ENCODE assay signal across 8 cellular contexts in the genomic region with DNA sequence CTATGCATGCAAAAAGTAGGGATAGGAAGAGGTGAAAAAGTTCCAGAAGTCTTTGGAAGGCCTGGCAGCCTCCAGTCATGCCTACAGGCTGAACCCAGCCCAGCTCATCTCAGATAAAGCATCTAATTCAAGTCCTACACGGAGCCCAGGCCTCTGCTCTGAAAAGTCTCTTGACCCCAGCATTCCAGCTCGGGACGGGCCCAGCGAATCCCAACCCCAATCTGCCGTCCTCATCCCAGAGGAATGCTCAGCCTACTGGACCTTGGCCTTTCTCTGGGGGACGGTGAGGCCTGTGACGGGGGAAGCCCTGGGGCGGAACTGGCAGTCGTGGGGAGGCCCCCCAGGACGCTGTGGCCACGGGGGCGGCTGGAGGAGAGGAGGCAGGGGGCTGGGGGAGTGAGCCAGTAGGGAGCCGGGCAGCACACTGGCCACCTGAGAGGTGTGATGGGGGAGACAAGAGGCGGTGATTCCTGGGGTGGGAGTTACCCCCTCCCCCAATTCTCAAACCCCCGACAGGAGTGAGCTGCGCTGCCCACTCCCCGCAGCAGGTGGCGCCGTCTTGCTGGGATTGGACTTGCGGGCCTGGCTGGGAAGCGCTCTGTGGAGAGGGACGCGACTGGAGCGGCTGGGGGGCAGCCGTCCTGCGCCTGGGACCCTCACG.
DNase-seq lines count a peak whose midpoint lies in the region; ATAC-seq lines count a peak whose summit lies in the region.

No MANE protein-coding gene starts in this region.

- H3K27me3 Mint-ChIP-seq in activated CD4-positive, alpha-beta memory T cell treated with anti-CD3 and anti-CD28 coated beads, Interleukin-2, amount 10 ng/mL, durations not matched to agents 7 days and 5 days, result peaks cover 2% of the 10 kb centered on the region

- DNase-seq in GM03348 (ENCODE audit: low spot score) (peak; percentile 87), NAMALWA (ENCODE audit: low spot score) (peak; percentile 44), ecto neural progenitor cell (ENCODE audit: low spot score) (peak; percentile 90), lung microvascular endothelial cell (ENCODE audit: low read depth in 2 of 2) (peak; percentile 67 to 88), GF-D8 (lab: John Stamatoyannopoulos, UW) (no peak)
- peak; percentile 53 for DNase-seq in activated CD4-positive, alpha-beta memory T cell treated with anti-CD3 and anti-CD28 coated beads, Interleukin-2, amount 10 ng/mL, durations not matched to agents 7 days and 5 days
- DNase-seq in stimulated activated CD4-positive, alpha-beta T cell treated with anti-CD3 and anti-CD28 coated beads, TNF-alpha, amount 100 ng/mL, for 4 hours (ENCODE audit: low read depth in 3 of 3), result peak; percentile 20 to 37 (median 22)

- ATAC-seq in GM21526 (IDR thresholded peaks at IDR 0.05; ENCODE audit: low FRiP score, unreplicated experiment), result no peak

- POLR2A ChIA-PET in activated CD4-positive, alpha-beta memory T cell treated with anti-CD3 and anti-CD28 coated beads, Interleukin-2, amount 10 ng/mL, durations not matched to agents 7 days and 5 days (lab: Charles Lee), result interaction anchor here (1.1 to 1.4 kb wide), 2 partner anchors 150 to 254 kb away, joined by 3 read pairs; no protein-coding TSS in a partner anchor

- peaks cover 18% of the 10 kb centered on the region for H3K4me1 Mint-ChIP-seq in activated CD4-positive, alpha-beta memory T cell treated with anti-CD3 and anti-CD28 coated beads, Interleukin-2, amount 10 ng/mL, durations not matched to agents 7 days and 5 days

- no peaks in the 10 kb centered on the region for H3K36me3 Mint-ChIP-seq in activated CD4-positive, alpha-beta memory T cell treated with anti-CD3 and anti-CD28 coated beads, Interleukin-2, amount 10 ng/mL, durations not matched to agents 7 days and 5 days (ENCODE audit: low read depth)

- no peak overlapping the region for H3K27ac Mint-ChIP-seq in activated CD4-positive, alpha-beta memory T cell treated with anti-CD3 and anti-CD28 coated beads, Interleukin-2, amount 10 ng/mL, durations not matched to agents 7 days and 5 days

- H3K9me3 Mint-ChIP-seq in activated CD4-positive, alpha-beta memory T cell treated with anti-CD3 and anti-CD28 coated beads, Interleukin-2, amount 10 ng/mL, durations not matched to agents 7 days and 5 days, result no peaks in the 10 kb centered on the region

- no peak overlapping the region for H3K4me3 Mint-ChIP-seq in activated CD4-positive, alpha-beta memory T cell treated with anti-CD3 and anti-CD28 coated beads, Interleukin-2, amount 10 ng/mL, durations not matched to agents 7 days and 5 days

- CTCF ChIA-PET in activated CD4-positive, alpha-beta memory T cell treated with anti-CD3 and anti-CD28 coated beads, Interleukin-2, amount 10 ng/mL, durations not matched to agents 7 days and 5 days (lab: Charles Lee), result interaction anchor here (0.9 to 3.0 kb wide), 12 partner anchors 11 to 566 kb away, joined by 3 to 16 read pairs (median 3); partner anchors contain the start of gene ZFP36L2
